Comparison of ENCODE assay signal across 31 cellular contexts in the genomic region with DNA sequence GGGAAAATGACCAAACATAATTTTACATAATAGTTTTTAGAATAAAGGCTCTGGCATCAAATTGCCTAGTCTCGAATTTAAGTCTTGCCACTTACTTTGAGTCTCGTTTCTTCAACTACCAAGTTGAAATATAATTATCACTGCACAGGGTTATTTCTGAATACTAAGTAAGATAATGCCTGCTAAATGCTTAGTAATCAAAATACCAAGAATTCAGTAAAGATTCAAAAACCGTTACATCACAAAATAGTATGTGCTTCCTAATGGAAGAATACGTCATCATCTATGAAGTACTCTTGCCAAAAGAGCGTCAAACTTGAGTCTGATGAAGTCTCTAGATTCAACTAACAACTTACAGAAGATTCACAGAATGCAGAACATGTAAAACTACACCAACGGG.
"Had no signal": no experiment of that assay in that cellular context is flagged by ENCODE, and none has a peak within 500 bp of the region (broad histone marks: within the 10 kb centered on the region; RNA-seq: fewer than 3 reads in every experiment).

No MANE protein-coding gene starts in this region.

- H3K27ac ChIP-seq: neural progenitor cell, ovary, parathyroid adenoma, psoas muscle, skin epidermis, spleen, suprapubic skin, testis, tibial artery, transverse colon, upper lobe of right lung, uterus had no signal

- H3K4me3 ChIP-seq: neural progenitor cell, ovary, psoas muscle, skin epidermis, smooth muscle cell, spleen, suprapubic skin, testis, tibial artery, transverse colon, upper lobe of right lung, uterus had no signal

- H3K9me3 Mint-ChIP-seq: natural killer cell; nephron; stimulated activated memory B cell treated with anti-CD40 and anti-IgM and Interleukin-4, amounts not matched to agents 10 μg/mL and 1 μg/mL and 100 μg/mL, for 72 hours; stimulated activated naive CD8-positive, alpha-beta T cell treated with anti-CD3 and anti-CD28 coated beads, Interleukin-15, amount 100 ng/mL, for 72 hours; type B pancreatic cell had no signal

- H3K4me2 ChIP-seq: neural progenitor cell, smooth muscle cell had no signal

- H3K4me1 ChIP-seq: neural progenitor cell, parathyroid adenoma, psoas muscle, spleen, suprapubic skin, testis, upper lobe of right lung, uterus had no signal

- H3K27me3 Mint-ChIP-seq: progenitor cell of endocrine pancreas; stimulated activated memory B cell treated with anti-CD40 and anti-IgM and Interleukin-4, amounts not matched to agents 10 μg/mL and 1 μg/mL and 100 μg/mL, for 72 hours; stimulated activated naive CD8-positive, alpha-beta T cell treated with anti-CD3 and anti-CD28 coated beads, Interleukin-15, amount 100 ng/mL, for 72 hours; type B pancreatic cell had no signal

- H2AFZ ChIP-seq: neural progenitor cell, parathyroid adenoma had no signal

- H3K27ac Mint-ChIP-seq: nephron; neural progenitor cell; progenitor cell of endocrine pancreas; stimulated activated memory B cell treated with anti-CD40 and anti-IgM and Interleukin-4, amounts not matched to agents 10 μg/mL and 1 μg/mL and 100 μg/mL, for 72 hours; type B pancreatic cell had no signal

- H3K9ac ChIP-seq: neural progenitor cell, parathyroid adenoma had no signal

- H3K4me3 Mint-ChIP-seq: natural killer cell; nephron; neural progenitor cell; stimulated activated memory B cell treated with anti-CD40 and anti-IgM and Interleukin-4, amounts not matched to agents 10 μg/mL and 1 μg/mL and 100 μg/mL, for 72 hours; stimulated activated naive CD8-positive, alpha-beta T cell treated with anti-CD3 and anti-CD28 coated beads, Interleukin-15, amount 100 ng/mL, for 72 hours; type B pancreatic cell had no signal

- H3K36me3 ChIP-seq: ovary, uterus had no signal

- H3K27me3 ChIP-seq: neural progenitor cell, ovary, spleen, suprapubic skin, testis, tibial artery, transverse colon, upper lobe of right lung, uterus had no signal

- H3K4me1 Mint-ChIP-seq: nephron; neural progenitor cell; stimulated activated memory B cell treated with anti-CD40 and anti-IgM and Interleukin-4, amounts not matched to agents 10 μg/mL and 1 μg/mL and 100 μg/mL, for 72 hours had no signal

- H3K36me3 Mint-ChIP-seq: natural killer cell had no signal

- DNase-seq: natural killer cell; occipital lobe; ovary; posterior cingulate gyrus; psoas muscle; right cardiac atrium; spleen; stimulated activated CD4-positive, alpha-beta T cell treated with anti-CD3 and anti-CD28 coated beads, Interleukin-12 subunit alpha, Interleukin-12 subunit beta, amount 100 ng/mL, for 4 hours; stimulated activated CD4-positive, alpha-beta T cell treated with anti-CD3 and anti-CD28 coated beads, Interleukin-1b, Interleukin-23, amount 100 ng/mL, for 48 hours; stimulated activated CD4-positive, alpha-beta T cell treated with anti-CD3 and anti-CD28 coated beads, Interleukin-4, amount 100 ng/mL, for 1 hour; stimulated activated CD4-positive, alpha-beta T cell treated with anti-CD3 and anti-CD28 coated beads, Interleukin-4, amount 100 ng/mL, for 4 hours; stimulated activated CD8-positive, alpha-beta memory T cell treated with anti-CD3 and anti-CD28 coated beads, Interleukin-4, amount 100 ng/mL, for 48 hours; stimulated activated naive CD4-positive, alpha-beta T cell; stimulated activated naive CD8-positive, alpha-beta T cell treated with anti-CD3 and anti-CD28 coated beads, Interleukin-15, amount 100 ng/mL, for 72 hours; stimulated activated naive CD8-positive, alpha-beta T cell treated with anti-CD3 and anti-CD28 coated beads, Interleukin-15, Interleukin-2, amounts not matched to agents 100 U/mL and 50 U/mL, for 24 hours; substantia nigra; testis; tibial artery; transverse colon; upper lobe of right lung; uterus had no signal

- ATAC-seq: natural killer cell; psoas muscle; right cardiac atrium; sciatic nerve; stimulated activated memory B cell treated with anti-CD40 and anti-IgM and Interleukin-4, amounts not matched to agents 10 μg/mL and 1 μg/mL and 100 μg/mL, for 72 hours; stimulated activated naive CD8-positive, alpha-beta T cell treated with anti-CD3 and anti-CD28 coated beads, Interleukin-15, amount 100 ng/mL, for 72 hours; stimulated activated naive CD8-positive, alpha-beta T cell treated with anti-CD3 and anti-CD28 coated beads, Interleukin-15, Interleukin-2, amounts not matched to agents 100 U/mL and 50 U/mL, for 24 hours; upper lobe of right lung had no signal

- H3K9me3 ChIP-seq: ovary, suprapubic skin, testis, tibial artery, transverse colon, upper lobe of right lung, uterus had no signal
